8 cellular contexts compared by ENCODE assay signal in genomic region chrX:129932137-129932791, GRCh38. TPM values are rescaled to one million over a fixed set of nuclear protein-coding genes. Genes with fewer than 3 reads are reported as not detected.
DNase-seq lines count a peak whose midpoint lies in the region; ATAC-seq, FAIRE-seq and TF ChIP-seq lines count a peak whose summit lies in the region.

No MANE protein-coding gene starts in this region.

- no peak overlapping the region for H3K27ac Mint-ChIP-seq in activated T-helper 17 cell treated with anti-CD3 and anti-CD28 coated beads, Interleukin-2, amount 50 U/mL, for 72 hours
- peak overlapping the region in 1 of 2 donors; percentile 84 for H3K27ac Mint-ChIP-seq in natural killer cell

- no peaks in the 10 kb centered on the region for H3K9me3 Mint-ChIP-seq in activated T-helper 17 cell treated with anti-CD3 and anti-CD28 coated beads, Interleukin-2, amount 50 U/mL, for 72 hours
- no peaks in the 10 kb centered on the region for H3K9me3 Mint-ChIP-seq in natural killer cell

- DNase-seq in AML-193 (lab: John Stamatoyannopoulos, UW): peak; percentile 47 to 56
- peak; percentile 51 for DNase-seq in HTR-8/SVneo (ENCODE audit: insufficient read length, low spot score)
- DNase-seq in RKO (ENCODE audit: low spot score): peak; percentile 82
- DNase-seq in fibroblast of peridontal ligament (ENCODE audit: extremely low read depth): peak; percentile 83
- DNase-seq in natural killer cell: peak; percentile 21
- DNase-seq in stimulated activated naive CD4-positive, alpha-beta T cell treated with Interleukin-2 at 50 U/mL for 16 hours (lab: John Stamatoyannopoulos, UW): peak; percentile 80

- no peaks in the 10 kb centered on the region for H3K27me3 Mint-ChIP-seq in activated T-helper 17 cell treated with anti-CD3 and anti-CD28 coated beads, Interleukin-2, amount 50 U/mL, for 72 hours
- H3K27me3 Mint-ChIP-seq in natural killer cell (ENCODE audit: low read depth in 2 of 2): no peaks in the 10 kb centered on the region

- H3K4me3 Mint-ChIP-seq in activated T-helper 17 cell treated with anti-CD3 and anti-CD28 coated beads, Interleukin-2, amount 50 U/mL, for 72 hours: peak overlapping the region; percentile 83
- H3K4me3 Mint-ChIP-seq in natural killer cell: peak overlapping the region; percentile 85

- no peak for TF ChIP-seq CTCF in natural killer cell (IDR thresholded peaks at IDR 0.05)

- no peaks in the 10 kb centered on the region for H3K4me1 Mint-ChIP-seq in activated T-helper 17 cell treated with anti-CD3 and anti-CD28 coated beads, Interleukin-2, amount 50 U/mL, for 72 hours
- H3K4me1 Mint-ChIP-seq in natural killer cell: peaks cover 0 to 5% of the 10 kb centered on the region in 2 donors

- ATAC-seq in GM19351 (IDR thresholded peaks at IDR 0.05; ENCODE audit: unreplicated experiment): peak; percentile 48
- peak; percentile 80 for ATAC-seq in activated T-helper 17 cell treated with anti-CD3 and anti-CD28 coated beads, Interleukin-2, amount 50 U/mL, for 72 hours (replicated peaks)
- peak; percentile 56 to 79 (median 69) for ATAC-seq in natural killer cell

- no peak for FAIRE-seq in HTR-8/SVneo (lab: Jason Lieb, UNC)

- peaks cover 19% of the 10 kb centered on the region for H3K36me3 Mint-ChIP-seq in activated T-helper 17 cell treated with anti-CD3 and anti-CD28 coated beads, Interleukin-2, amount 50 U/mL, for 72 hours (ENCODE audit: low read depth)
- no peaks in the 10 kb centered on the region for H3K36me3 Mint-ChIP-seq in natural killer cell

- intact Hi-C loops in natural killer cell (cut with micrococcal nuclease): loop anchor here (5.0 to 10.0 kb wide), 2 partner anchors 50 to 327 kb away; partner anchors contain the start of gene BCORL1

RNA-seq across cellular contexts. Expression of gene UTP14A, which starts 26.3 kb away (rescaled TPM):
- total RNA-seq in activated T-helper 17 cell treated with anti-CD3 and anti-CD28 coated beads, Interleukin-2, amount 50 U/mL, for 72 hours: 10 to 100 TPM; 16.8 to 33.3 TPM
- total RNA-seq in natural killer cell: 10 to 100 TPM in 2 of 3 donors, 1 to 10 TPM in 1; 9.5 to 11.6 (median 11.0) TPM

RNA-seq across cellular contexts. Expression of gene BCORL1, which starts 50.2 kb away (rescaled TPM):
- 10 to 100 TPM in 1 of 2 donors, 1 to 10 TPM in 1; 8.4 to 11.7 TPM for total RNA-seq in activated T-helper 17 cell treated with anti-CD3 and anti-CD28 coated beads, Interleukin-2, amount 50 U/mL, for 72 hours
- total RNA-seq in natural killer cell: 10 to 100 TPM in 1 of 3 donors, 1 to 10 TPM in 2; 6.5 to 10.5 (median 9.9) TPM

Comparison
In these comparisons a context has a peak if more than half of its experiments do, and no peak if none do; other contexts are left out.
1. Peak in every context shown above with its lines: DNase-seq and ATAC-seq.
2. DNase-seq: peak in every context shown above with its lines; median percentile 83 in fibroblast of peridontal ligament; 82 in RKO; 80 in stimulated activated naive CD4-positive, alpha-beta T cell treated with Interleukin-2 at 50 U/mL for 16 hours; 52 in AML-193; 51 in HTR-8/SVneo; 21 in natural killer cell.